In the genomic region with DNA sequence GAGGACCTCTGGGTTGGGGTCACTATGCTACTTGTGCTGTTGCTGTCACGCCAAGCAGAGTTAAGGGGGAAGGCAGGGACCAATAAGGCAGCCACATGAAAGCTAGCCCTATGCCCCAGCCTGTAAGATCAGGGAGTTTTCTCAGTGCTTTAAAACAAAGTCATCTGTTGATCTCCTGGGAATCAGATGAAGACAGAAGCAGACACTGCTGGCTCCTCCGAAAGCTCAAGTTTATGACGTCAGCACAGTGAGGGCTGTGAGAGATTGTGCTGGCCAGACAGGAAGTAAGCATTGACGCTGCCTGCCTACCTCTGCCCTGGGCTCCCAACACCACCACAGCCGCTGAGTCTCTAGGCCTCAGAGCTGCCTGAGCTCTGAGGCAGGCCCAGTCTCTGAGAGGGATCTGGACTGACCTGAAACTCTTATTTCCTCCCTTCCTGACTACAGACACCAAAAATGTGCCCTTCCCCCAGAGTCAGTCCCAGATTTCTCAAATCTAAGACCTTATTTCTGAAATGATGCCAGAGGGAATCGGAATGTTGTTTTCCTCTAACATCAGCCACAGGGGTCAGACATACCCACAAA, we compare ENCODE assay signal across 8 cellular contexts.
DNase-seq lines count a peak whose midpoint lies in the region; ATAC-seq and TF ChIP-seq lines count a peak whose summit lies in the region.

No MANE protein-coding gene starts in this region.

- H3K27ac ChIP-seq in stomach smooth muscle (ENCODE audit: low read length): peak overlapping the region; percentile 24

- no peak overlapping the region for H3K4me3 ChIP-seq in AG04449 (ENCODE audit: low read depth, low read length)
- H3K4me3 ChIP-seq in HFF-Myc (replicated peaks; ENCODE audit: low read depth, low read length): no peak overlapping the region
- no peak overlapping the region for H3K4me3 ChIP-seq in stomach smooth muscle (ENCODE audit: low read length in 2 of 2)

- H3K27me3 Mint-ChIP-seq in activated B cell treated with CpG ODN at 0.5 μM for 24 hours (no peaks in the 10 kb centered on the region), naive B cell (no peaks in the 10 kb centered on the region)

- H3K36me3 Mint-ChIP-seq in activated B cell treated with CpG ODN at 0.5 μM for 24 hours (ENCODE audit: low read depth) (peaks cover 65% of the 10 kb centered on the region), naive B cell (peaks cover 27 to 29% of the 10 kb centered on the region in 2 donors)

- intact Hi-C loops in activated B cell treated with CpG ODN at 0.5 μM for 24 hours (cut with micrococcal nuclease): no loop called here

- no peaks in the 10 kb centered on the region for H3K36me3 ChIP-seq in stomach smooth muscle (ENCODE audit: control insufficient read depth in 2 of 2, insufficient read depth in 2 of 2, low read length in 2 of 2)

- H3K4me1 Mint-ChIP-seq in activated B cell treated with CpG ODN at 0.5 μM for 24 hours: no peaks in the 10 kb centered on the region
- H3K4me1 Mint-ChIP-seq in naive B cell: peaks cover 0 to 13% (median 4%) of the 10 kb centered on the region in 3 donors

- DNase-seq in AG04449 (ENCODE audit: low read depth, low spot score) (peak; percentile 94), HFF-Myc (ENCODE audit: extremely low read depth, low read depth) (peak; percentile 87), activated B cell treated with CpG ODN at 0.5 μM for 24 hours (no peak), dedifferentiated amniotic fluid mesenchymal stem cell (ENCODE audit: extremely low spot score) (peak; percentile 84), naive B cell (peak; percentile 14)

- CTCF ChIA-PET in AG04449 (lab: Yijun Ruan, JAX) (interaction anchor here (0.6 to 1.4 kb wide), 2 partner anchors 116 to 125 kb away, joined by 3 read pairs; no protein-coding TSS in a partner anchor), activated B cell treated with CpG ODN at 0.5 μM for 24 hours (lab: Charles Lee) (no interaction called here)

- H3K9ac ChIP-seq in stomach smooth muscle (ENCODE audit: low read length in 2 of 2): no peak overlapping the region

- peaks cover 3% of the 10 kb centered on the region for H3K4me1 ChIP-seq in stomach smooth muscle (ENCODE audit: control insufficient read depth, insufficient read depth, low read length)

- no peaks in the 10 kb centered on the region for H3K27me3 ChIP-seq in stomach smooth muscle (ENCODE audit: control insufficient read depth in 1 of 2, insufficient read depth in 2 of 2, low read length in 2 of 2)

- POLR2A ChIA-PET in AG04449 (lab: Yijun Ruan, JAX) (interaction anchor here (0.7 to 1.3 kb wide), 3 partner anchors 14 to 118 kb away, joined by 4 read pairs; a partner anchor contains a TSS), activated B cell treated with CpG ODN at 0.5 μM for 24 hours (lab: Charles Lee) (no interaction called here)

- H3K27ac Mint-ChIP-seq in activated B cell treated with CpG ODN at 0.5 μM for 24 hours: peak overlapping the region; percentile 47
- H3K27ac Mint-ChIP-seq in naive B cell: peak overlapping the region in 3 of 6 donors; percentile 42 to 79 (median 75)

- no peaks in the 10 kb centered on the region for H3K9me3 Mint-ChIP-seq in activated B cell treated with CpG ODN at 0.5 μM for 24 hours
- H3K9me3 Mint-ChIP-seq in naive B cell: no peaks in the 10 kb centered on the region

- H3K4me3 Mint-ChIP-seq in activated B cell treated with CpG ODN at 0.5 μM for 24 hours (no peak overlapping the region), naive B cell (no peak overlapping the region)

- TF ChIP-seq CTCF in AG04449 (IDR thresholded peaks at IDR 0.05; ENCODE audit: insufficient read depth, low read length, missing control alignments): no peak
- no peak for TF ChIP-seq CTCF in HFF-Myc (IDR thresholded peaks at IDR 0.05; ENCODE audit: low read depth, low read length, missing control alignments)
- TF ChIP-seq CTCF in activated B cell treated with CpG ODN at 0.5 μM for 24 hours (IDR thresholded peaks at IDR 0.05): no peak

- H3K9me3 ChIP-seq in stomach smooth muscle (ENCODE audit: control insufficient read depth in 2 of 2, low read length in 2 of 2): no peaks in the 10 kb centered on the region

- peak; percentile 89 for ATAC-seq in activated B cell treated with CpG ODN at 0.5 μM for 24 hours (ENCODE audit: low read depth)
- peak; percentile 64 to 89 for ATAC-seq in naive B cell (ENCODE audit: low read depth in 2 of 2)
- ATAC-seq in GM18519 (IDR thresholded peaks at IDR 0.05; ENCODE audit: low FRiP score, unreplicated experiment): no peak
- ATAC-seq in GM21723 (IDR thresholded peaks at IDR 0.05; ENCODE audit: unreplicated experiment): no peak

Comparison
In these comparisons a context has a peak if more than half of its experiments do, and no peak if none do; other contexts are left out.
1. ATAC-seq: peak in activated B cell treated with CpG ODN at 0.5 μM for 24 hours (single experiment) and naive B cell (2 of 2); none in GM18519 (single experiment) and GM21723 (single experiment).